Comparison of ENCODE assay signal across 19 cellular contexts in genomic region chr7:1288996-1289551, GRCh38. TPM values are rescaled to one million over a fixed set of nuclear protein-coding genes. Genes with fewer than 3 reads are reported as not detected.
"Had no signal": no experiment of that assay in that cellular context is flagged by ENCODE, and none has a peak within 500 bp of the region (broad histone marks: within the 10 kb centered on the region; RNA-seq: fewer than 3 reads in every experiment).

No MANE protein-coding gene starts in this region.

- H3K9me3 Mint-ChIP-seq: activated CD4-positive, alpha-beta memory T cell treated with anti-CD3 and anti-CD28 coated beads, Interleukin-2, amount 10 ng/mL, durations not matched to agents 7 days and 5 days; activated naive CD8-positive, alpha-beta T cell treated with anti-CD3 and anti-CD28 coated beads, Interleukin-2, amount 50 U/mL, for 24 hours; naive thymus-derived CD8-positive, alpha-beta T cell had no signal

- H3K36me3 Mint-ChIP-seq: naive thymus-derived CD8-positive, alpha-beta T cell had no signal

- H3K27ac Mint-ChIP-seq: activated CD4-positive, alpha-beta memory T cell treated with anti-CD3 and anti-CD28 coated beads, Interleukin-2, amount 10 ng/mL, durations not matched to agents 7 days and 5 days; activated naive CD8-positive, alpha-beta T cell treated with anti-CD3 and anti-CD28 coated beads, Interleukin-2, amount 50 U/mL, for 24 hours; naive thymus-derived CD8-positive, alpha-beta T cell had no signal

- H3K4me3 Mint-ChIP-seq: activated CD4-positive, alpha-beta memory T cell treated with anti-CD3 and anti-CD28 coated beads, Interleukin-2, amount 10 ng/mL, durations not matched to agents 7 days and 5 days; activated naive CD8-positive, alpha-beta T cell treated with anti-CD3 and anti-CD28 coated beads, Interleukin-2, amount 50 U/mL, for 24 hours had no signal

- ATAC-seq: activated naive CD8-positive, alpha-beta T cell treated with anti-CD3 and anti-CD28 coated beads, Interleukin-2, amount 50 U/mL, for 24 hours; gastroesophageal sphincter; mucosa of descending colon had no signal

- DNase-seq: activated CD4-positive, alpha-beta memory T cell treated with anti-CD3 and anti-CD28 coated beads, Interleukin-2, amount 10 ng/mL, durations not matched to agents 7 days and 5 days; activated CD4-positive, alpha-beta T cell treated with anti-CD3 and anti-CD28 coated beads for 1 hour; activated naive CD8-positive, alpha-beta T cell treated with anti-CD3 and anti-CD28 coated beads, Interleukin-2, amount 50 U/mL, for 24 hours; activated T-cell treated with anti-CD3 and anti-CD28 coated beads, Interleukin-2, amount 50 U/mL, for 48 hours; cortex of kidney; effector CD8-positive, alpha-beta T cell; hippocampal formation; mammary epithelial cell; SJCRH30; stimulated activated CD4-positive, alpha-beta T cell treated with anti-CD3 and anti-CD28 coated beads, Interleukin-4, amount 100 ng/mL, for 4 hours; SW 1271; thyroid gland had no signal

RNA-seq across cellular contexts. Expression of gene UNCX, which starts 56.4 kb away (rescaled TPM):
- total RNA-seq: activated CD4-positive, alpha-beta memory T cell treated with anti-CD3 and anti-CD28 coated beads, Interleukin-2, amount 10 ng/mL, durations not matched to agents 7 days and 5 days; astrocyte; cardiac septum; gastroesophageal sphincter; mammary epithelial cell; mucosa of descending colon; naive thymus-derived CD8-positive, alpha-beta T cell; osteocyte; skeletal muscle tissue; thyroid gland had no signal
- polyA plus RNA-seq: mammary epithelial cell; naive thymus-derived CD8-positive, alpha-beta T cell had no signal
